ENCODE assay signal across 8 cellular contexts in the genomic region with DNA sequence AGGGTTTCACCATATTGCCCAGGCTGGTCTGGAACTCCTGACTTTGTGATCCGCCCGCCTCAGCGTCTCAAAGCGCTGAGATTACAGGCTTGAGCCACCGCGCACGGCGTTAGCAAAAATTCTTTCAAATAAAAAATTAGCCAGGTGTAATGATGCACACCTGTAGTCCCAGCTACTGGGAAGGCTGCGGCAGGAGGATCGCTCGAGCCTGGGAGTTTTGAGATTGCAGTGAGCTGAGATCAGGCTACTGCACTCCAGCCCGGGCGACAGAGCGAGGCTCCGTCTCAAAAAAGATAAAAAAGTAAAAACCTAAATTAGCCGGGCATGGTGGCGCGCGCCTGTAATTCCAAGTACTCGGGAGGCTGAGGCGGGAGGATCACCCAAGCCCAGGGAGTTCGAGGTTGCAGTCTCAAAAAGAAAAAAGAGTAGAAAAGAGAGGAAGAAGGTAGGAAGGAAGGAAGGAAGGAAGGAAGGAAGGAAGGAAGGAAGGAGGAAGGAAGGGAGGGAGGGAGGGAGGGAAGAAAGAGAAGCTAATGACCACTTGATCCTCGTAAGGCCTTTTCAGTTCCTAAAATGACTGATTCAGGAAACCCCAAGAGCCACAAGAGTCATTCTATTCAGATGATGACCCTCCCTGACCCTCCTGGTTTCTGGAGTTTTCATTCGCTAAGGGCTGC. TPM values are rescaled to one million over a fixed set of nuclear protein-coding genes. Genes with fewer than 3 reads are reported as not detected.
DNase-seq lines count a peak whose midpoint lies in the region; ATAC-seq, FAIRE-seq and TF ChIP-seq lines count a peak whose summit lies in the region.

No MANE protein-coding gene starts in this region.

- TF ChIP-seq POLR2A in thyroid gland (IDR thresholded peaks at IDR 0.05), result no peak

- peak overlapping the region in 1 of 2 donors; percentile 70 for H3K27ac Mint-ChIP-seq in activated naive CD4-positive, alpha-beta T cell treated with anti-CD3 and anti-CD28 coated beads, Interleukin-2, amount 50 U/mL, for 72 hours

- no peak for FAIRE-seq in kidney (lab: Jason Lieb, UNC)

- peak overlapping the region; percentile 94 for H3K27ac ChIP-seq in 22Rv1
- H3K27ac ChIP-seq in kidney (ENCODE audit: low read depth in 2 of 2, low read length in 2 of 2), result peak overlapping the region; percentile 97
- H3K27ac ChIP-seq in thyroid gland, result peak overlapping the region; percentile 99 to 100 (median 100)

- 88 to 89% methylated on average over 24 of the region's 24 CpGs for whole genome bisulfite sequencing in thyroid gland, 2 donors

- no peaks in the 10 kb centered on the region for H3K27me3 ChIP-seq in thyroid gland

- peak; percentile 56 for DNase-seq in GM19238 (ENCODE audit: insufficient read length, low spot score)
- DNase-seq in activated naive CD4-positive, alpha-beta T cell treated with anti-CD3 and anti-CD28 coated beads, Interleukin-2, amount 50 U/mL, for 72 hours (ENCODE audit: low spot score in 2 of 2), result no peak
- DNase-seq in kidney, result no peak
- no peak for DNase-seq in thyroid gland
- no peak for DNase-seq in activated CD4-positive, alpha-beta T cell treated with anti-CD3 and anti-CD28 coated beads, Interleukin-2, amount 50 U/mL, for 1 hour
- no peak for DNase-seq in H4 (ENCODE audit: low spot score)

- intact Hi-C loops in kidney (cut with DNase I) (no loop called here), thyroid gland (cut with DNase I) (no loop called here)

- peaks cover 0 to 2% of the 10 kb centered on the region in 2 donors for H3K4me1 ChIP-seq in kidney (ENCODE audit: control insufficient read depth in 1 of 2, insufficient read depth in 1 of 2, low read depth in 1 of 2, low read length in 2 of 2)
- peaks cover 5 to 10% of the 10 kb centered on the region in 2 donors for H3K4me1 ChIP-seq in thyroid gland

- TF ChIP-seq CTCF in 22Rv1 (IDR thresholded peaks at IDR 0.05) (no peak), kidney (IDR thresholded peaks at IDR 0.05; ENCODE audit: borderline replicate concordance, extremely low read depth, insufficient read depth) (no peak), thyroid gland (IDR thresholded peaks at IDR 0.05) (no peak)

- H3K9me3 ChIP-seq in kidney (ENCODE audit: control insufficient read depth in 1 of 2, low read length in 2 of 2) (no peaks in the 10 kb centered on the region), thyroid gland (no peaks in the 10 kb centered on the region)

- H3K9me3 Mint-ChIP-seq in activated naive CD4-positive, alpha-beta T cell treated with anti-CD3 and anti-CD28 coated beads, Interleukin-2, amount 50 U/mL, for 72 hours, result no peaks in the 10 kb centered on the region

- peak; percentile 6 for ATAC-seq in HG03439 (IDR thresholded peaks at IDR 0.05; ENCODE audit: unreplicated experiment)
- ATAC-seq in activated naive CD4-positive, alpha-beta T cell treated with anti-CD3 and anti-CD28 coated beads, Interleukin-2, amount 50 U/mL, for 72 hours, result peak; percentile 21 to 75

- H3K36me3 Mint-ChIP-seq in activated naive CD4-positive, alpha-beta T cell treated with anti-CD3 and anti-CD28 coated beads, Interleukin-2, amount 50 U/mL, for 72 hours, result no peaks in the 10 kb centered on the region

- H3K4me3 ChIP-seq in kidney (ENCODE audit: low read length in 2 of 2) (peak overlapping the region; percentile 78 to 80), thyroid gland (replicated peaks in 1 of 3) (peak overlapping the region in 1 of 3 donors; percentile 62)

- peak overlapping the region; percentile 88 to 93 for H3K9ac ChIP-seq in kidney (ENCODE audit: low read length in 2 of 2)

- H3K36me3 ChIP-seq in kidney (ENCODE audit: control insufficient read depth in 1 of 2, insufficient read depth in 2 of 2, low read length in 2 of 2) (no peaks in the 10 kb centered on the region), thyroid gland (no peaks in the 10 kb centered on the region)

RNA-seq across cellular contexts. Expression of a gene that starts 59.2 kb away (rescaled TPM):
- total RNA-seq in activated naive CD4-positive, alpha-beta T cell treated with anti-CD3 and anti-CD28 coated beads, Interleukin-2, amount 50 U/mL, for 72 hours, result not detected
- total RNA-seq in kidney, result 3.3 TPM
- 2.6 TPM for polyA plus RNA-seq in kidney (ENCODE audit: insufficient read depth, low read depth, low replicate concordance)
- 1 to 10 TPM in 1 of 4 donors, under 1 TPM in 3; 0.67 to 1.1 (median 0.84) TPM for total RNA-seq in thyroid gland
- not detected in 2 replicates for total RNA-seq in H4 (2014; rRNA removed; shearing (Covaris generic))
